Comparison of ENCODE assay signal across 1 cellular context in genomic region chr2:171159326-171160118, GRCh38.
TF ChIP-seq lines count a peak whose summit lies in the region.

No MANE protein-coding gene starts in this region.

TF ChIP-seq in HepG2, 621 proteins besides CTCF, POLR2A, EP300 and RAD21 (continued from another document and continues in another):
- TF ChIP-seq ZNF276 (CRISPR knock-in tag; IDR thresholded peaks at IDR 0.05; ENCODE audit: low read depth) (peak; percentile 70; the same call in 1 of the 2 replicates), AKAP8 (CRISPR knock-in tag; IDR thresholded peaks at IDR 0.05) (0 out of 2 replicates have a peak, but pooled peaks have one; percentile 43), HNF4A (CRISPR knock-in tag; IDR thresholded peaks at IDR 0.05) (peak; percentile 62), KAT2B (IDR thresholded peaks at IDR 0.05; ENCODE audit: borderline replicate concordance, low read depth, low read length) (no peak), RCOR2 (CRISPR knock-in tag; IDR thresholded peaks at IDR 0.05) (no peak), PRDM4 (CRISPR knock-in tag; IDR thresholded peaks at IDR 0.05; ENCODE audit: borderline replicate concordance) (0 out of 2 replicates have a peak, but pooled peaks have one; percentile 31), BATF2 (CRISPR knock-in tag; IDR thresholded peaks at IDR 0.05) (no peak), ZNF557 (CRISPR knock-in tag; IDR thresholded peaks at IDR 0.05) (no peak), AKNA (CRISPR knock-in tag; IDR thresholded peaks at IDR 0.05; ENCODE audit: borderline replicate concordance) (no peak), ZNF562 (CRISPR knock-in tag; IDR thresholded peaks at IDR 0.05; ENCODE audit: borderline replicate concordance) (no peak), AGO1 (IDR thresholded peaks at IDR 0.05; ENCODE audit: low read depth, low read length, poor library complexity, severe bottlenecking) (no peak), POLR2G (IDR thresholded peaks at IDR 0.05; ENCODE audit: low read depth, low read length) (peak; percentile 81), ZKSCAN1 (IDR thresholded peaks at IDR 0.05; ENCODE audit: low read length) (no peak), ZNF337 (CRISPR knock-in tag; IDR thresholded peaks at IDR 0.05; ENCODE audit: borderline replicate concordance, low read depth) (no peak), ZFP36L2 (CRISPR knock-in tag; IDR thresholded peaks at IDR 0.05) (no peak), ZNF543 (CRISPR knock-in tag; IDR thresholded peaks at IDR 0.05) (peak; percentile 39), ZNF713 (CRISPR knock-in tag; IDR thresholded peaks at IDR 0.05) (no peak), ELF1 (CRISPR knock-in tag; IDR thresholded peaks at IDR 0.05) (no peak; the same call in 1 of the 2 replicates), FOXJ3 (CRISPR knock-in tag; IDR thresholded peaks at IDR 0.05; ENCODE audit: borderline replicate concordance) (no peak), CREB1 (IDR thresholded peaks at IDR 0.05) (no peak), CREB1 (CRISPR knock-in tag; IDR thresholded peaks at IDR 0.05) (peak; percentile 34; the same call in 1 of the 2 replicates), PLSCR1 (CRISPR knock-in tag; IDR thresholded peaks at IDR 0.05; ENCODE audit: borderline replicate concordance) (no peak), ZNF7 (CRISPR knock-in tag; IDR thresholded peaks at IDR 0.05) (no peak), SP1 (IDR thresholded peaks at IDR 0.05) (no peak), SP1 (CRISPR knock-in tag; IDR thresholded peaks at IDR 0.05) (no peak), HIVEP1 (CRISPR knock-in tag; IDR thresholded peaks at IDR 0.05) (no peak; the same call in none of the 2 replicates), ZNF263 (CRISPR knock-in tag; IDR thresholded peaks at IDR 0.05) (peak; percentile 60; the same call in 1 of the 2 replicates), REXO4 (CRISPR knock-in tag; IDR thresholded peaks at IDR 0.05; ENCODE audit: borderline replicate concordance) (no peak), SPEN (CRISPR knock-in tag; IDR thresholded peaks at IDR 0.05; ENCODE audit: low read depth) (no peak), ZNF614 (CRISPR knock-in tag; IDR thresholded peaks at IDR 0.05; ENCODE audit: borderline replicate concordance) (no peak), ZFP62 (CRISPR knock-in tag; IDR thresholded peaks at IDR 0.05) (no peak), YEATS2 (CRISPR knock-in tag; IDR thresholded peaks at IDR 0.05; ENCODE audit: borderline replicate concordance) (no peak), AFF4 (CRISPR knock-in tag; IDR thresholded peaks at IDR 0.05) (0 out of 2 replicates have a peak, but pooled peaks have one; percentile 20), TBP (CRISPR knock-in tag; IDR thresholded peaks at IDR 0.05) (no peak), HNRNPL (IDR thresholded peaks at IDR 0.05; ENCODE audit: low read depth, low read length) (no peak), DNMT1 (CRISPR knock-in tag; IDR thresholded peaks at IDR 0.05) (0 out of 2 replicates have a peak, but pooled peaks have one; percentile 26), HMGA1 (CRISPR knock-in tag; conservative IDR thresholded peaks at IDR 0.05) (no peak), GPN1 (CRISPR knock-in tag; IDR thresholded peaks at IDR 0.05; ENCODE audit: borderline replicate concordance) (no peak), SIN3A (IDR thresholded peaks at IDR 0.05; ENCODE audit: borderline replicate concordance, low read depth, low read length) (peak; percentile 72; the same call in 1 of the 2 replicates), MATR3 (CRISPR knock-in tag; IDR thresholded peaks at IDR 0.05) (no peak), THRA (CRISPR knock-in tag; IDR thresholded peaks at IDR 0.05; ENCODE audit: borderline replicate concordance) (0 out of 2 replicates have a peak, but pooled peaks have one; percentile 9), KDM4B (CRISPR knock-in tag; IDR thresholded peaks at IDR 0.05) (no peak), ZNF607 (CRISPR knock-in tag; IDR thresholded peaks at IDR 0.05; ENCODE audit: borderline replicate concordance) (no peak), ZFP91 (CRISPR knock-in tag; IDR thresholded peaks at IDR 0.05; ENCODE audit: borderline replicate concordance) (peak; percentile 56; the same call in 1 of the 2 replicates), ATF7-NPFF (CRISPR knock-in tag; IDR thresholded peaks at IDR 0.05; ENCODE audit: low read depth) (peak; percentile 31; the same call in 1 of the 2 replicates), ZNF605 (CRISPR knock-in tag; IDR thresholded peaks at IDR 0.05) (peak; percentile 75), ZNF382 (CRISPR knock-in tag; IDR thresholded peaks at IDR 0.05; ENCODE audit: borderline replicate concordance) (no peak), KAT8 (CRISPR knock-in tag; IDR thresholded peaks at IDR 0.05) (no peak; the same call in 1 of the 2 replicates), CHD4 (IDR thresholded peaks at IDR 0.05; ENCODE audit: borderline replicate concordance, low read length) (0 out of 2 replicates have a peak, but pooled peaks have one; percentile 27), ELF4 (CRISPR knock-in tag; IDR thresholded peaks at IDR 0.05; ENCODE audit: borderline replicate concordance) (no peak), CHD2 (IDR thresholded peaks at IDR 0.05; ENCODE audit: low read depth, low read length) (no peak), MED1 (CRISPR knock-in tag; IDR thresholded peaks at IDR 0.05) (no peak; the same call in 1 of the 2 replicates), GATA4 (IDR thresholded peaks at IDR 0.05; ENCODE audit: borderline replicate concordance, low read depth) (no peak), CHCHD3 (CRISPR knock-in tag; IDR thresholded peaks at IDR 0.05) (no peak)
